In genomic region chr9:13083973-13084528, GRCh38 we compare ENCODE assay signal across 19 cellular contexts.
DNase-seq lines count a peak whose midpoint lies in the region; ATAC-seq and TF ChIP-seq lines count a peak whose summit lies in the region.
"Had no signal": no experiment of that assay in that cellular context is flagged by ENCODE, and none has a peak within 500 bp of the region (broad histone marks: within the 10 kb centered on the region; RNA-seq: fewer than 3 reads in every experiment).

No MANE protein-coding gene starts in this region.

- H3K4me3 ChIP-seq in AG04450 (ENCODE audit: low read depth, low read length) (no peak overlapping the region), astrocyte of the cerebellum (ENCODE audit: low read depth, low read length) (no peak overlapping the region), spleen (no peak overlapping the region)
- H3K4me3 ChIP-seq: ascending aorta, GM23338, pancreas had no signal

- in situ Hi-C loops in astrocyte of the cerebellum (cut with HindIII; ENCODE audit: low sequenced_read_pairs), result no loop called here

- TF ChIP-seq CTCF in AG04450 (IDR thresholded peaks at IDR 0.05; ENCODE audit: low read depth, low read length) (no peak), astrocyte of the cerebellum (IDR thresholded peaks at IDR 0.05; ENCODE audit: low read depth, low read length, missing control alignments) (no peak), spleen (IDR thresholded peaks at IDR 0.05 in 8 of 11, conservative IDR thresholded peaks at IDR 0.05 in 3 of 11) (no peak)

- intact Hi-C loops in Right ventricle myocardium superior (cut with DNase I), result no loop called here
- intact Hi-C loops in spleen (cut with DNase I; ENCODE audit: low total_unique reads), result loop anchor here (10.0 kb wide), 1 partner anchor 369 kb away; no protein-coding TSS in a partner anchor

- H3K27ac ChIP-seq in AG04450 (ENCODE audit: low read depth, low read length) (no peak overlapping the region), spleen (no peak overlapping the region)
- H3K27ac ChIP-seq: ascending aorta, pancreas had no signal

- H3K9me3 ChIP-seq in AG04450 (ENCODE audit: control insufficient read depth, insufficient read depth, low read length) (no peaks in the 10 kb centered on the region), spleen (peaks cover 0 to 3% (median 0%) of the 10 kb centered on the region in 8 donors)
- H3K9me3 ChIP-seq: ascending aorta, pancreas had no signal

- H3K36me3 ChIP-seq in spleen, result no peaks in the 10 kb centered on the region
- H3K36me3 ChIP-seq: ascending aorta, pancreas had no signal

- no peaks in the 10 kb centered on the region for H3K4me1 ChIP-seq in spleen
- H3K4me1 ChIP-seq: ascending aorta, pancreas had no signal

- POLR2A ChIA-PET in AG04450 (lab: Yijun Ruan, JAX), result no interaction called here

- H3K27me3 ChIP-seq in AG04450 (ENCODE audit: control insufficient read depth, insufficient read depth, low read length) (no peaks in the 10 kb centered on the region), spleen (replicated peaks in 1 of 7) (no peaks in the 10 kb centered on the region)
- H3K27me3 ChIP-seq: ascending aorta, pancreas had no signal

- WGBS in spleen, 5 donors, result 25 to 55% (median 44%) methylated on average over 1 of the region's 1 CpG

- DNase-seq in AG04450 (ENCODE audit: low read depth, low spot score) (peak; percentile 6), LHCN-M2 (ENCODE audit: low read depth) (peak; percentile 19), astrocyte of the cerebellum (ENCODE audit: low read depth) (peak; percentile 19), foreskin melanocyte (peak; percentile 26), Right ventricle myocardium superior (no peak), spleen (no peak)
- no peak for DNase-seq in effector CD8-positive, alpha-beta T cell (lab: John Stamatoyannopoulos, UW)
- DNase-seq in stimulated activated CD4-positive, alpha-beta T cell treated with anti-CD3 and anti-CD28 coated beads, Interleukin-15, amount 100 ng/mL, for 24 hours, result no peak
- DNase-seq: activated CD4-positive, alpha-beta T cell treated with anti-CD3 and anti-CD28 coated beads for 4 hours; activated T-cell treated with anti-CD3 and anti-CD28 coated beads, Interleukin-2, amount 50 U/mL, for 4 hours; AML-193; endodermal cell; NCI-H1694 treated with DMSO at 0.1 percent for 48 hours; NCI-H82; pancreas; SW 1271 had no signal

- ATAC-seq in Right ventricle myocardium superior (ENCODE audit: poor library complexity), result no peak
- ATAC-seq: activated T-cell treated with anti-CD3 and anti-CD28 coated beads, Interleukin-2, amount 50 U/mL, for 4 hours; GM23338; pancreas; stimulated activated memory B cell treated with anti-CD40 and anti-IgM and Interleukin-4, amounts not matched to agents 10 μg/mL and 1 μg/mL and 100 μg/mL, for 72 hours had no signal

- CTCF ChIA-PET in AG04450 (lab: Charles Lee), result interaction anchor here (1.6 kb wide), 1 partner anchor 382 kb away, joined by 7 read pairs; no protein-coding TSS in a partner anchor

- no peak for TF ChIP-seq POLR2A in spleen (IDR thresholded peaks at IDR 0.05)

Comparison
In these comparisons a context has a peak if more than half of its experiments do, and no peak if none do; other contexts are left out.
1. DNase-seq: peak in AG04450 (single experiment), LHCN-M2 (single experiment), astrocyte of the cerebellum (single experiment) and foreskin melanocyte (single experiment); none in Right ventricle myocardium superior (single experiment), effector CD8-positive, alpha-beta T cell (single experiment), stimulated activated CD4-positive, alpha-beta T cell treated with anti-CD3 and anti-CD28 coated beads, Interleukin-15, amount 100 ng/mL, for 24 hours (single experiment) and spleen (single experiment).